In genomic region chr1:103514920-103515503, GRCh38 we compare ENCODE assay signal across 9 cellular contexts. TPM values are rescaled to one million over a fixed set of nuclear protein-coding genes. Genes with fewer than 3 reads are reported as not detected.
DNase-seq lines count a peak whose midpoint lies in the region; TF ChIP-seq lines count a peak whose summit lies in the region.
"Had no signal": no experiment of that assay in that cellular context is flagged by ENCODE, and none has a peak within 500 bp of the region (broad histone marks: within the 10 kb centered on the region; RNA-seq: fewer than 3 reads in every experiment).

No MANE protein-coding gene starts in this region.

- H3K9me2 ChIP-seq in Loucy (replicated peaks; ENCODE audit: low read depth, low read length) (no peaks in the 10 kb centered on the region), neural cell (ENCODE audit: insufficient read depth, low read length) (no peaks in the 10 kb centered on the region)

- TF ChIP-seq CTCF in AG04450 (IDR thresholded peaks at IDR 0.05; ENCODE audit: low read depth, low read length) (peak; percentile 83), GM12864 (IDR thresholded peaks at IDR 0.05; ENCODE audit: low read depth, low read length, missing control alignments) (peak; percentile 55), HEK293 (tag by site-specific recombination; IDR thresholded peaks at IDR 0.05) (0 out of 2 replicates have a peak, but pooled peaks have one; percentile 12), Loucy (conservative IDR thresholded peaks at IDR 0.05; ENCODE audit: low read length) (peak; percentile 79), neural cell (IDR thresholded peaks at IDR 0.05; ENCODE audit: poor library complexity, severe bottlenecking) (peak; percentile 85)

- H3F3A ChIP-seq in Loucy (ENCODE audit: low read depth) (no peaks in the 10 kb centered on the region), neural cell (ENCODE audit: insufficient read depth, low read length, poor library complexity, severe bottlenecking) (no peaks in the 10 kb centered on the region)

- H3K27ac ChIP-seq in AG04450 (ENCODE audit: low read depth, low read length) (no peak overlapping the region), HEK293 (ENCODE audit: extremely low read depth, low read depth, low read length) (no peak overlapping the region), neural cell (ENCODE audit: low read length) (no peak overlapping the region)
- H3K27ac ChIP-seq: skin epidermis had no signal

- TF ChIP-seq EP300 in neural cell (conservative IDR thresholded peaks at IDR 0.05; ENCODE audit: poor library complexity, severe bottlenecking) = no peak

- H4K20me1 ChIP-seq in Loucy (ENCODE audit: insufficient read depth, low read length, poor library complexity, severe bottlenecking) (no peaks in the 10 kb centered on the region), neural cell (ENCODE audit: insufficient read depth) (no peaks in the 10 kb centered on the region)

- DNase-seq in AG04450 (ENCODE audit: low read depth, low spot score) (no peak), GM12864 (ENCODE audit: low read depth) (peak; percentile 35), SHP77 treated with DMSO at 0.1 percent for 48 hours (lab: John Stamatoyannopoulos, UW) (peak; percentile 38), epidermal melanocyte (ENCODE audit: insufficient read length, low spot score) (peak; percentile 16)
- DNase-seq in stimulated activated CD4-positive, alpha-beta T cell treated with anti-CD3 and anti-CD28 coated beads, Interleukin-12 subunit alpha, Interleukin-12 subunit beta, amount 100 ng/mL, for 4 hours = no peak

- H3K4me2 ChIP-seq in Loucy (ENCODE audit: low read depth, low read length, poor library complexity, severe bottlenecking) (no peak overlapping the region), neural cell (ENCODE audit: low read length) (no peak overlapping the region)

- H3K27me3 ChIP-seq in AG04450 (ENCODE audit: control insufficient read depth, insufficient read depth, low read length) (no peaks in the 10 kb centered on the region), Loucy (ENCODE audit: insufficient read depth, low read length, poor library complexity, severe bottlenecking) (no peaks in the 10 kb centered on the region), neural cell (ENCODE audit: insufficient read depth, low read depth, low read length) (no peaks in the 10 kb centered on the region)

- H2AFZ ChIP-seq in Loucy (ENCODE audit: low read length) = no peak overlapping the region
- H2AFZ ChIP-seq in neural cell (ENCODE audit: low read depth, low read length) = no peak overlapping the region

- H3K4me1 ChIP-seq in HEK293 (ENCODE audit: control insufficient read depth, insufficient read depth, low read length) (no peaks in the 10 kb centered on the region), Loucy (ENCODE audit: insufficient read depth, low read length, poor library complexity, severe bottlenecking) (no peaks in the 10 kb centered on the region)

- CTCF ChIA-PET in AG04450 (lab: Charles Lee) (interaction anchor here (0.7 to 3.4 kb wide), 21 partner anchors 8 to 1995 kb away, joined by 3 to 19 read pairs (median 4); partner anchors contain the start of gene RNPC3), HEK293 (lab: Yijun Ruan, JAX) (interaction anchor here (0.6 to 2.0 kb wide), 8 partner anchors 9 to 560 kb away, joined by 3 to 16 read pairs (median 5); partner anchors contain the start of gene RNPC3)

- H3K9me3 ChIP-seq in AG04450 (ENCODE audit: control insufficient read depth, insufficient read depth, low read length) (no peaks in the 10 kb centered on the region), HEK293 (ENCODE audit: control insufficient read depth, insufficient read depth, low read depth, low read length) (no peaks in the 10 kb centered on the region), Loucy (ENCODE audit: insufficient read depth, low read depth, low read length) (no peaks in the 10 kb centered on the region), neural cell (ENCODE audit: low read length) (no peaks in the 10 kb centered on the region)

- H3K9ac ChIP-seq in Loucy (ENCODE audit: low read depth, low read length, poor library complexity, severe bottlenecking) (no peak overlapping the region), neural cell (ENCODE audit: low read length) (no peak overlapping the region)

- no peak overlapping the region for H3K4me3 ChIP-seq in AG04450 (ENCODE audit: low read depth, low read length)
- no peak overlapping the region for H3K4me3 ChIP-seq in GM12864 (ENCODE audit: low read depth, low read length)
- H3K4me3 ChIP-seq in HEK293 (ENCODE audit: low read depth, low read length) = no peak overlapping the region
- no peak overlapping the region for H3K4me3 ChIP-seq in Loucy (ENCODE audit: low read length, poor library complexity, severe bottlenecking)
- no peak overlapping the region for H3K4me3 ChIP-seq in neural cell (ENCODE audit: low read length)
- H3K4me3 ChIP-seq: skin epidermis had no signal

- POLR2A ChIA-PET in AG04450 (lab: Yijun Ruan, JAX) = no interaction called here
- POLR2A ChIA-PET in HEK293 (lab: Yijun Ruan, JAX) = no interaction called here

- H3K79me2 ChIP-seq in Loucy (ENCODE audit: insufficient read depth, low read length) = no peaks in the 10 kb centered on the region
- H3K79me2 ChIP-seq in neural cell (replicated peaks; ENCODE audit: insufficient read depth, low read length) = no peaks in the 10 kb centered on the region

- peak; percentile 89 for TF ChIP-seq RAD21 in neural cell (conservative IDR thresholded peaks at IDR 0.05)

- H3K36me3 ChIP-seq in HEK293 (ENCODE audit: control insufficient read depth in 2 of 2, insufficient read depth in 1 of 2, low read length in 2 of 2) (no peaks in the 10 kb centered on the region), Loucy (ENCODE audit: insufficient read depth, low read length) (no peaks in the 10 kb centered on the region), neural cell (ENCODE audit: insufficient read depth, low read length) (no peaks in the 10 kb centered on the region)

TF ChIP-seq in HEK293, 187 proteins besides CTCF, POLR2A, EP300 and RAD21:
- TF ChIP-seq ZNF169 (tag by site-specific recombination; IDR thresholded peaks at IDR 0.05) (no peak), ZNF654 (tag by site-specific recombination; IDR thresholded peaks at IDR 0.05; ENCODE audit: low read depth) (peak; percentile 83), ZNF138 (tag by site-specific recombination; IDR thresholded peaks at IDR 0.05; ENCODE audit: borderline replicate concordance) (no peak), ZNF529 (tag by site-specific recombination; IDR thresholded peaks at IDR 0.05; ENCODE audit: insufficient replicate concordance) (no peak), ZFP69B (tag by site-specific recombination; IDR thresholded peaks at IDR 0.05) (no peak), ZNF629 (tag by site-specific recombination; IDR thresholded peaks at IDR 0.05) (no peak), HOXA7 (CRISPR knock-in tag; IDR thresholded peaks at IDR 0.05; ENCODE audit: borderline replicate concordance) (no peak)

TF ChIP-seq in neural cell, 6 proteins besides CTCF, POLR2A, EP300 and RAD21:
- TF ChIP-seq EZH2 (IDR thresholded peaks at IDR 0.05; ENCODE audit: borderline replicate concordance, insufficient read depth, low read length, poor library complexity, severe bottlenecking) (no peak), SMC3 (conservative IDR thresholded peaks at IDR 0.05; ENCODE audit: poor library complexity) (peak; percentile 87)

RNA-seq across cellular contexts. Expression of gene RNPC3, which starts 10.5 kb away (rescaled TPM):
- polyA plus RNA-seq in AG04450 (2011; rRNA removed) = 12.9 and 18.3 TPM in 2 replicates
- 11.9 and 12.2 TPM in 2 replicates for polyA minus RNA-seq in AG04450 (2011; rRNA and poly(A)+ RNA removed)
- 49.8 and 61.0 TPM in 2 replicates for polyA plus RNA-seq in neural cell
- polyA minus RNA-seq in neural cell = 29.7 and 43.3 TPM in 2 replicates

RNA-seq across cellular contexts. Expression of gene AMY2B, which starts 56.4 kb away (rescaled TPM):
- polyA plus RNA-seq in AG04450 (2011; rRNA removed) = 0.91 and 1.1 TPM in 2 replicates
- polyA minus RNA-seq in AG04450 (2011; rRNA and poly(A)+ RNA removed) = 0.32 and 1.2 TPM in 2 replicates
- 48.1 and 51.3 TPM in 2 replicates for polyA plus RNA-seq in neural cell
- 46.3 and 52.1 TPM in 2 replicates for polyA minus RNA-seq in neural cell

Comparison
In these comparisons a context has a peak if more than half of its experiments do, and no peak if none do; other contexts are left out.
1. DNase-seq: peak in GM12864 (single experiment), SHP77 treated with DMSO at 0.1 percent for 48 hours (single experiment) and epidermal melanocyte (single experiment); none in AG04450 (single experiment) and stimulated activated CD4-positive, alpha-beta T cell treated with anti-CD3 and anti-CD28 coated beads, Interleukin-12 subunit alpha, Interleukin-12 subunit beta, amount 100 ng/mL, for 4 hours (single experiment).
2. CTCF ChIP-seq: peak in every context shown above with its lines; median percentile 85 in neural cell; 83 in AG04450; 79 in Loucy; 55 in GM12864; 12 in HEK293.
3. RNA of gene AMY2B, which starts 56.4 kb away (polyA plus RNA-seq): 48.1 to 51.3 TPM in neural cell; 0.91 to 1.1 TPM in AG04450; every median in the first group is over 10 times any median in the second.